ENCODE assay signal across 8 cellular contexts in genomic region chr2:225042800-225043167, GRCh38. TPM values are rescaled to one million over a fixed set of nuclear protein-coding genes. Genes with fewer than 3 reads are reported as not detected.
A peak's percentile ranks its signal among the peaks of the same experiment; 100 is the strongest.
DNase-seq lines count a peak whose midpoint lies in the region; ATAC-seq and TF ChIP-seq lines count a peak whose summit lies in the region.

No MANE protein-coding gene starts in this region.

- H2AFZ ChIP-seq in osteoblast (ENCODE audit: low read length): peak overlapping the region; percentile 92

- H3K9me3 Mint-ChIP-seq in CD14-positive monocyte: peaks cover 0 to 1% (median 0%) of the 10 kb centered on the region in 7 donors

- H3K36me3 Mint-ChIP-seq in CD14-positive monocyte: peaks cover 0 to 8% of the 10 kb centered on the region in 2 donors

- H3K4me3 Mint-ChIP-seq in CD14-positive monocyte: peak overlapping the region; percentile 83 to 91

- peaks cover 54% of the 10 kb centered on the region for H3K79me2 ChIP-seq in osteoblast (ENCODE audit: insufficient read depth, low read length)

- H3K4me1 ChIP-seq in osteoblast (ENCODE audit: insufficient read depth, low read length): peaks cover 26% of the 10 kb centered on the region

- H3K9me3 ChIP-seq in MG63 (no peaks in the 10 kb centered on the region), osteoblast (ENCODE audit: low read depth, low read length) (no peaks in the 10 kb centered on the region)

- ATAC-seq in HG03095 (IDR thresholded peaks at IDR 0.05; ENCODE audit: unreplicated experiment) (no peak), GM18861 (IDR thresholded peaks at IDR 0.05; ENCODE audit: unreplicated experiment) (no peak)

- H3K27ac ChIP-seq in dorsolateral prefrontal cortex (peak overlapping the region in 58 of 59 donors; percentile 49 to 98 (median 93)), osteoblast (ENCODE audit: low read depth, low read length) (peak overlapping the region; percentile 59)

- H3K27me3 ChIP-seq in MG63: no peaks in the 10 kb centered on the region
- H3K27me3 ChIP-seq in dorsolateral prefrontal cortex: peaks cover 0 to 32% (median 5%) of the 10 kb centered on the region in 45 donors
- no peaks in the 10 kb centered on the region for H3K27me3 ChIP-seq in osteoblast (ENCODE audit: insufficient read depth, low read length)

- H3K27ac Mint-ChIP-seq in CD14-positive monocyte: peak overlapping the region in 5 of 7 donors; percentile 14 to 82 (median 50)

- peaks cover 5 to 12% (median 5%) of the 10 kb centered on the region in 3 donors for H3K27me3 Mint-ChIP-seq in CD14-positive monocyte (ENCODE audit: low read depth in 3 of 3)

- peaks cover 18% of the 10 kb centered on the region for H4K20me1 ChIP-seq in osteoblast (ENCODE audit: insufficient read depth, low read length)

- DNase-seq in CD14-positive monocyte (ENCODE audit: low spot score) (no peak), MG63 (no peak), dorsolateral prefrontal cortex (peak in 4 of 10 donors; percentile 10 to 42 (median 38)), osteoblast (ENCODE audit: insufficient read length, low spot score, missing footprints) (no peak), Ammon's horn (ENCODE audit: low spot score) (no peak), dermis blood vessel endothelial cell (no peak)

- no peak for TF ChIP-seq CTCF in CD14-positive monocyte (IDR thresholded peaks at IDR 0.05)
- peak in 1 of 56 donors; percentile 4 for TF ChIP-seq CTCF in dorsolateral prefrontal cortex (IDR thresholded peaks at IDR 0.05 in 54 of 56, conservative IDR thresholded peaks at IDR 0.05 in 2 of 56; ENCODE audit: low read depth in 1 of 56, partially characterized antibody in 56 of 56)
- no peak for TF ChIP-seq CTCF in osteoblast (IDR thresholded peaks at IDR 0.05; ENCODE audit: extremely low read depth, low read depth, low read length)

- intact Hi-C loops in CD14-positive monocyte (cut with micrococcal nuclease) (no loop called here), dorsolateral prefrontal cortex (cut with DNase I) (loop anchor here (1.0 to 5.0 kb wide), 4 partner anchors 28 to 72 kb away; no protein-coding TSS in a partner anchor)

- H3K36me3 ChIP-seq in MG63: 0 out of 2 replicates have a peak, but pooled peaks cover 2% of the 10 kb centered on the region
- H3K36me3 ChIP-seq in osteoblast (ENCODE audit: insufficient read depth, low read length): no peaks in the 10 kb centered on the region

- H3K4me2 ChIP-seq in osteoblast (ENCODE audit: insufficient read depth, low read length): peak overlapping the region; percentile 81

- H3K4me3 ChIP-seq in MG63 (peak overlapping the region; percentile 79), dorsolateral prefrontal cortex (peak overlapping the region; percentile 20 to 87 (median 74)), osteoblast (ENCODE audit: insufficient read depth, low read length) (peak overlapping the region; percentile 79)

- H3K4me1 Mint-ChIP-seq in CD14-positive monocyte: peaks cover 35% of the 10 kb centered on the region

RNA-seq across cellular contexts. Expression of gene DOCK10, which starts 0.5 kb away (rescaled TPM):
- 10 to 100 TPM in 1 of 2 donors, 1 to 10 TPM in 1; 9.5 to 16.5 TPM for polyA plus RNA-seq in CD14-positive monocyte
- total RNA-seq in MG63 (2014; rRNA removed; shearing (Covaris generic); ENCODE audit: low replicate concordance): 3.4 and 10.1 TPM in 2 replicates
- total RNA-seq in dorsolateral prefrontal cortex (100 to 1,000 TPM in 48 of 120 experiments, 10 to 100 TPM in 72; 24.3 to 264 (median 89.2) TPM), osteoblast (33.3 and 38.3 TPM in 2 replicates), dermis blood vessel endothelial cell (4.1 and 5.3 TPM in 2 replicates)

Comparison
In these comparisons a context has a peak if more than half of its experiments do, and no peak if none do; other contexts are left out.
1. intact Hi-C loops: an anchor here in dorsolateral prefrontal cortex (1.0 to 5.0 kb wide); none called in CD14-positive monocyte.